8 cellular contexts compared by ENCODE assay signal in the genomic region with DNA sequence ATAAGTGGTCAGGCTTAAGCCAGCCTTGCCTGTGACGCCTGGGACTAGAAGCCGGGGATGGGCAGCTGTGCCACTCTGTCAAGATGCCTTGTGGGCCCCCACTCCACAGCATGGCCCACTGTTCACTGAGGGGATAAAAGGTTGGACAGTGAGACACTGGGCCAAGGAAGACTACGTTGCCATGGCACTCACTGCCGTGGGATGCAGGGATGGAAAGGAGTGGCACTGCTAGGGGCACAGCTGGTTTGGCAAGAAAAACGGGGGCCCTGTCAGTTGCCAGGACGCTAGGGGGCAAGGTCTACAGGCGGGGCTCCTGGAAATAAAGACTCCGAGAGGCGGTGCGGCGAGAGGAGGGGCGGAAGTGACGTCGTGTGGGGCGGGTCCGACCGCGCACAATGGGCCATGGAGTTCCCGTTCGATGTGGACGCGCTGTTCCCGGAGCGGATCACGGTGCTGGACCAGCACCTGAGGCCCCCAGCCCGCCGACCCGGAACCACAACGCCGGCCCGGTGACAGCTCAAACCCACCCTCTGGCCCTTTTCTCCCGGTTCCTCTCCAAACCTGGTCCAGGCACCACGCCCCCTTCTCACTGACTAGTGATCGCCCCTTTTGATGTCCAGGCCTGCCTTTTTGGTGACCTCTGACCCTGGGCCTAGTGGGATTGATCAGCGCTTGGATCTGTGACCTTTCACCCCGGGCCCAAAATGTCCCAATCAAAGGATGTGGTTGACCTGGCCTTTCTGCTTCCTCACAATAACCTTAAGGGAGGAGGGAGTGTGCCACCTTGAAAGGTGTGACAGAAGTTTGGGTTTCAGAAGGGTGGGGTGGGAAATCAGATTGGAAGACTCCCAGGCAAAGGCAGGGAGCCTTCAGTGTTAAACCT. TPM values are rescaled to one million over a fixed set of nuclear protein-coding genes. Genes with fewer than 3 reads are reported as not detected.
A peak's percentile ranks its signal among the peaks of the same experiment; 100 is the strongest.
DNase-seq lines count a peak whose midpoint lies in the region; ATAC-seq and TF ChIP-seq lines count a peak whose summit lies in the region.

A gene (plus strand): TSS at position 391 of the 883 bp plus-strand sequence.

- intact Hi-C loops in left ventricle myocardium superior (cut with micrococcal nuclease) (no loop called here), psoas muscle (cut with DNase I) (loop anchor here (5.0 kb wide), 2 partner anchors 46 to 91 kb away; a partner anchor contains a TSS)

- H3K36me3 ChIP-seq in ES-I3 (ENCODE audit: insufficient read depth, low read length), result peaks cover 22% of the 10 kb centered on the region
- peaks cover 4 to 84% of the 10 kb centered on the region in 2 donors for H3K36me3 ChIP-seq in psoas muscle (ENCODE audit: insufficient read depth in 1 of 2, low read depth in 1 of 2)
- no peaks in the 10 kb centered on the region for H3K36me3 ChIP-seq in urinary bladder (ENCODE audit: insufficient read depth)

- H3K27ac Mint-ChIP-seq in T-helper 1 cell treated with Interleukin-12 subunit alpha and Interleukin-12 subunit beta and Interleukin-4 antibody, amounts not matched to agents 30 μg/mL and 1 μg/mL, for 36 hours, result peak within 1 kb of the TSS; percentile 98

- H3K27me3 Mint-ChIP-seq in T-helper 1 cell treated with Interleukin-12 subunit alpha and Interleukin-12 subunit beta and Interleukin-4 antibody, amounts not matched to agents 30 μg/mL and 1 μg/mL, for 36 hours (ENCODE audit: low read depth), result no peaks in the 10 kb centered on the region

- peak within 1 kb of the TSS; percentile 85 for H3K27ac ChIP-seq in psoas muscle
- H3K27ac ChIP-seq in urinary bladder (ENCODE audit: low read depth), result peak within 1 kb of the TSS; percentile 79

- H3K4me3 Mint-ChIP-seq in T-helper 1 cell treated with Interleukin-12 subunit alpha and Interleukin-12 subunit beta and Interleukin-4 antibody, amounts not matched to agents 30 μg/mL and 1 μg/mL, for 36 hours, result peak within 1 kb of the TSS; percentile 96

- H3K9ac ChIP-seq in ES-I3 (ENCODE audit: low read depth, low read length), result peak within 1 kb of the TSS; percentile 93

- peak; percentile 87 for DNase-seq in HEK293T (ENCODE audit: extremely low spot score)
- DNase-seq in NCI-H1105 (lab: John Stamatoyannopoulos, UW), result peak; percentile 83
- peak; percentile 71 for DNase-seq in amniotic stem cell (lab: John Stamatoyannopoulos, UW)
- peak; percentile 93 for DNase-seq in left ventricle myocardium superior
- peak; percentile 89 to 94 for DNase-seq in psoas muscle

- no peaks in the 10 kb centered on the region for H3K27me3 ChIP-seq in psoas muscle (ENCODE audit: insufficient read depth in 3 of 3, low read length in 2 of 3)

- POLR2A ChIA-PET in HEK293T (lab: Yijun Ruan, JAX), result interaction anchor here (0.8 to 1.8 kb wide), 5 partner anchors 9 to 46 kb away, joined by 3 to 18 read pairs (median 6); a partner anchor contains a TSS

- no peaks in the 10 kb centered on the region for H3K9me3 Mint-ChIP-seq in T-helper 1 cell treated with Interleukin-12 subunit alpha and Interleukin-12 subunit beta and Interleukin-4 antibody, amounts not matched to agents 30 μg/mL and 1 μg/mL, for 36 hours

- H3K4me3 ChIP-seq in psoas muscle, result peak within 1 kb of the TSS; percentile 68
- peak within 1 kb of the TSS; percentile 46 for H3K4me3 ChIP-seq in urinary bladder (ENCODE audit: low read depth, low read length)

- ATAC-seq in left ventricle myocardium superior (peak; percentile 96), psoas muscle (peak; percentile 94 to 96 (median 94))

- peak; percentile 24 for TF ChIP-seq CTCF in psoas muscle (IDR thresholded peaks at IDR 0.05)

- peaks cover 46% of the 10 kb centered on the region for H3K36me3 Mint-ChIP-seq in T-helper 1 cell treated with Interleukin-12 subunit alpha and Interleukin-12 subunit beta and Interleukin-4 antibody, amounts not matched to agents 30 μg/mL and 1 μg/mL, for 36 hours (ENCODE audit: low read depth)

- H3K4me1 Mint-ChIP-seq in T-helper 1 cell treated with Interleukin-12 subunit alpha and Interleukin-12 subunit beta and Interleukin-4 antibody, amounts not matched to agents 30 μg/mL and 1 μg/mL, for 36 hours (ENCODE audit: low read depth), result peaks cover 22% of the 10 kb centered on the region

- 1 to 2% (median 1%) methylated on average over 35 to 36 of the region's 36 CpGs for WGBS in psoas muscle, 3 donors
- WGBS in urinary bladder, result 2% methylated on average over 36 of the region's 36 CpGs

- H3K9me3 ChIP-seq in ES-I3 (ENCODE audit: control insufficient read depth, insufficient read depth, low read length) (no peaks in the 10 kb centered on the region), psoas muscle (no peaks in the 10 kb centered on the region)

- CTCF ChIA-PET in HEK293T (lab: Yijun Ruan, JAX), result no interaction called here

- no peaks in the 10 kb centered on the region for H3K4me1 ChIP-seq in ES-I3 (ENCODE audit: insufficient read depth, low read length)
- peaks cover 7% of the 10 kb centered on the region for H3K4me1 ChIP-seq in psoas muscle
- H3K4me1 ChIP-seq in urinary bladder (ENCODE audit: insufficient read depth), result no peaks in the 10 kb centered on the region

TF ChIP-seq in HEK293T, 16 proteins besides CTCF, POLR2A, EP300 and RAD21:
- no peak for TF ChIP-seq SUZ12 (IDR thresholded peaks at IDR 0.05)
- TF ChIP-seq NFRKB (IDR thresholded peaks at IDR 0.05), result no peak
- TF ChIP-seq FOXM1 (IDR thresholded peaks at IDR 0.05; ENCODE audit: borderline replicate concordance), result no peak
- no peak for TF ChIP-seq FOXA1 (IDR thresholded peaks at IDR 0.05)
- no peak for TF ChIP-seq ARNT (IDR thresholded peaks at IDR 0.05)
- TF ChIP-seq L3MBTL2 (conservative IDR thresholded peaks at IDR 0.05), result no peak
- no peak for TF ChIP-seq ZNF384 (IDR thresholded peaks at IDR 0.05)
- no peak for TF ChIP-seq HDGF (IDR thresholded peaks at IDR 0.05; ENCODE audit: borderline replicate concordance)
- TF ChIP-seq, protein P1, sequence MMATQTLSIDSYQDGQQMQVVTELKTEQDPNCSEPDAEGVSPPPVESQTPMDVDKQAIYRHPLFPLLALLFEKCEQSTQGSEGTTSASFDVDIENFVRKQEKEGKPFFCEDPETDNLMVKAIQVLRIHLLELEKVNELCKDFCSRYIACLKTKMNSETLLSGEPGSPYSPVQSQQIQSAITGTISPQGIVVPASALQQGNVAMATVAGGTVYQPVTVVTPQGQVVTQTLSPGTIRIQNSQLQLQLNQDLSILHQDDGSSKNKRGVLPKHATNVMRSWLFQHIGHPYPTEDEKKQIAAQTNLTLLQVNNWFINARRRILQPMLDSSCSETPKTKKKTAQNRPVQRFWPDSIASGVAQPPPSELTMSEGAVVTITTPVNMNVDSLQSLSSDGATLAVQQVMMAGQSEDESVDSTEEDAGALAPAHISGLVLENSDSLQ (IDR thresholded peaks at IDR 0.05), result no peak
- TF ChIP-seq FOXK2 (IDR thresholded peaks at IDR 0.05), result no peak
- TF ChIP-seq CTBP1 (IDR thresholded peaks at IDR 0.05; ENCODE audit: borderline replicate concordance), result no peak

RNA-seq across cellular contexts. Expression of the gene that starts here (rescaled TPM):
- total RNA-seq in left ventricle myocardium superior (1.7 TPM), psoas muscle (1 to 10 TPM; 2.1 to 5.2 (median 2.9) TPM), urinary bladder (9.4 TPM)
- polyA plus RNA-seq in psoas muscle (1 to 10 TPM; 1.9 to 4.7 (median 4.4) TPM), urinary bladder (7.6 TPM)

Comparison
In these comparisons a context has a peak if more than half of its experiments do, and no peak if none do; other contexts are left out.
1. Peak in every context shown above with its lines: DNase-seq, ATAC-seq, H3K4me3 ChIP-seq and H3K27ac ChIP-seq.